ENCODE assay signal across 23 cellular contexts in genomic region chr14:55523321-55523720, GRCh38.
"Had no signal": no experiment of that assay in that cellular context is flagged by ENCODE, and none has a peak within 500 bp of the region (broad histone marks: within the 10 kb centered on the region; RNA-seq: fewer than 3 reads in every experiment).

No MANE protein-coding gene starts in this region.

- H3K27me3 ChIP-seq: MG63, Peyer's patch, SJSA1 had no signal

- H3K4me3 ChIP-seq: MG63, Peyer's patch, SJSA1 had no signal

- H3K4me1 ChIP-seq: Peyer's patch had no signal

- DNase-seq: KBM-7, MG63, NCI-H1092, NCI-H1105 treated with DMSO at 0.1 percent for 48 hours, NCI-H1417 treated with DMSO at 0.1 percent for 48 hours, NCI-H146, NCI-H1694 treated with DMSO at 0.1 percent for 48 hours, NCI-H1930, NCI-H2081, NCI-H2107, NCI-H226, NCI-H446, NCI-H510A, NCI-H524 treated with DMSO at 0.1 percent for 48 hours, NCI-H69, NCI-H774, Peyer's patch, Right ventricle myocardium superior, SIG-M5, SK-N-SH, SW 1271, T-cell had no signal

- H3K27ac ChIP-seq: Peyer's patch, SJSA1 had no signal

- H3K36me3 ChIP-seq: MG63, Peyer's patch, SJSA1 had no signal

- H3K9me3 ChIP-seq: MG63, Peyer's patch, SJSA1, SK-N-SH had no signal

- ATAC-seq: T-cell had no signal
